8 cellular contexts compared by ENCODE assay signal in genomic region chr17:41967141-41967920, GRCh38. TPM values are rescaled to one million over a fixed set of nuclear protein-coding genes. Genes with fewer than 3 reads are reported as not detected.
DNase-seq lines count a peak whose midpoint lies in the region; ATAC-seq, FAIRE-seq and TF ChIP-seq lines count a peak whose summit lies in the region.

No MANE protein-coding gene starts in this region.

- H3K9ac ChIP-seq in iPS-20b (ENCODE audit: low read depth, low read length) = peak overlapping the region; percentile 66

- DNase-seq in CMK (ENCODE audit: low read depth) = peak; percentile 27
- DNase-seq in anterior cingulate cortex (lab: John Stamatoyannopoulos, UW) = peak in 56 of 58 donors; percentile 35 to 99 (median 88)
- no peak for DNase-seq in small intestine
- no peak for DNase-seq in posterior vena cava (ENCODE audit: low spot score)

- FAIRE-seq in small intestine (lab: Jason Lieb, UNC) = no peak

- H3K27ac ChIP-seq in iPS-20b (ENCODE audit: low read length) (no peak overlapping the region), small intestine (ENCODE audit: low read depth in 1 of 2, low read length in 1 of 2) (peak overlapping the region; percentile 60 to 76)

- 0 out of 2 replicates have a peak, but pooled peaks have one; percentile 8 for TF ChIP-seq POLR2A in Raji (IDR thresholded peaks at IDR 0.05; ENCODE audit: insufficient read depth, low read depth, low read length)

- H3K27me3 ChIP-seq in iPS-20b (ENCODE audit: insufficient read depth, low read length) (no peaks in the 10 kb centered on the region), small intestine (ENCODE audit: control insufficient read depth in 2 of 2, insufficient read depth in 2 of 2, low read length in 2 of 2) (no peaks in the 10 kb centered on the region)

- H3K4me3 ChIP-seq in iPS-20b (ENCODE audit: low read length) (peak overlapping the region; percentile 68), small intestine (ENCODE audit: low read depth in 1 of 2, low read length in 2 of 2) (peak overlapping the region; percentile 72 to 86)

- no peaks in the 10 kb centered on the region for H3K9me3 ChIP-seq in iPS-20b (ENCODE audit: insufficient read depth, low read depth, low read length)
- no peaks in the 10 kb centered on the region for H3K9me3 ChIP-seq in small intestine (ENCODE audit: control insufficient read depth, low read depth)

- peaks cover 26% of the 10 kb centered on the region for H3K36me3 ChIP-seq in iPS-20b (ENCODE audit: insufficient read depth, low read depth, low read length)
- peaks cover 2 to 4% of the 10 kb centered on the region in 2 donors for H3K36me3 ChIP-seq in small intestine (ENCODE audit: control insufficient read depth in 2 of 2, insufficient read depth in 2 of 2, low read length in 2 of 2)

- ATAC-seq in GM21717 (IDR thresholded peaks at IDR 0.05; ENCODE audit: unreplicated experiment) = peak; percentile 28
- ATAC-seq in HG03045 (IDR thresholded peaks at IDR 0.05; ENCODE audit: unreplicated experiment) = no peak

- WGBS in small intestine, 3 donors = 16 to 24% (median 20%) methylated on average over 38 to 39 of the region's 39 CpGs

- H3K4me1 ChIP-seq in iPS-20b (ENCODE audit: insufficient read depth, low read length) (peaks cover 6% of the 10 kb centered on the region; the same call in 1 of the 2 replicates), small intestine (ENCODE audit: control insufficient read depth in 2 of 2, insufficient read depth in 1 of 2, low read depth in 1 of 2, low read length in 1 of 2) (no peaks in the 10 kb centered on the region)

- intact Hi-C loops in posterior vena cava (cut with DNase I) = loop anchor here in 1 of 2 donors (10.0 kb wide), 1 partner anchor 147 kb away; the partner anchor contains the start of gene DHX58

RNA-seq across cellular contexts. Expression of gene CNP, which starts 0.7 kb away (rescaled TPM):
- 10 to 100 TPM; 13.2 to 37.4 (median 19.5) TPM for polyA plus RNA-seq in small intestine
- 10 to 100 TPM; 53.6 to 53.9 TPM for total RNA-seq in posterior vena cava

RNA-seq across cellular contexts. Expression of gene ODAD4, which starts 36.9 kb away (rescaled TPM):
- under 1 TPM in 1 of 3 donors, not detected in 2; 0.28 TPM for polyA plus RNA-seq in small intestine
- 1 to 10 TPM in 1 of 2 donors, under 1 TPM in 1; 0.74 to 1.2 TPM for total RNA-seq in posterior vena cava

RNA-seq across cellular contexts. Expression of gene ACLY, which starts 48.6 kb away (rescaled TPM):
- 10 to 100 TPM; 44.0 to 55.6 (median 53.2) TPM for polyA plus RNA-seq in small intestine
- 100 to 1,000 TPM in 1 of 2 donors, 10 to 100 TPM in 1; 97.5 to 101 TPM for total RNA-seq in posterior vena cava

RNA-seq across cellular contexts. Expression of gene DNAJC7, which starts 49.9 kb away (rescaled TPM):
- polyA plus RNA-seq in small intestine = 10 to 100 TPM; 70.0 to 79.4 (median 70.0) TPM
- 10 to 100 TPM; 57.0 TPM for total RNA-seq in posterior vena cava

RNA-seq across cellular contexts. Expression of gene NKIRAS2, which starts 52.6 kb away (rescaled TPM):
- polyA plus RNA-seq in small intestine = 10 to 100 TPM; 21.1 to 28.9 (median 23.3) TPM
- 10 to 100 TPM; 28.3 TPM for total RNA-seq in posterior vena cava

Comparison
In these comparisons a context has a peak if more than half of its experiments do, and no peak if none do; other contexts are left out.
1. DNase-seq: peak in CMK (single experiment) and anterior cingulate cortex (56 of 58); none in small intestine (single experiment) and posterior vena cava (single experiment).